In genomic region chr11:131579932-131580387, GRCh38 we compare ENCODE assay signal across 10 cellular contexts.
DNase-seq lines count a peak whose midpoint lies in the region; ATAC-seq and TF ChIP-seq lines count a peak whose summit lies in the region.
"Had no signal": no experiment of that assay in that cellular context is flagged by ENCODE, and none has a peak within 500 bp of the region (broad histone marks: within the 10 kb centered on the region; RNA-seq: fewer than 3 reads in every experiment).

No MANE protein-coding gene starts in this region.

- H3K4me1 Mint-ChIP-seq in GM23338, result peaks cover 46% of the 10 kb centered on the region
- no peaks in the 10 kb centered on the region for H3K4me1 Mint-ChIP-seq in natural killer cell
- H3K4me1 Mint-ChIP-seq: B cell had no signal

- H3K27ac ChIP-seq in GM23338 (ENCODE audit: low read depth), result no peak overlapping the region
- H3K27ac ChIP-seq: ovary had no signal

- no peak overlapping the region for H3K27ac Mint-ChIP-seq in GM23338
- no peak overlapping the region for H3K27ac Mint-ChIP-seq in natural killer cell
- H3K27ac Mint-ChIP-seq: B cell had no signal

- no peak overlapping the region for H3K4me2 ChIP-seq in GM23338

- H3K4me3 ChIP-seq in GM23338 (no peak overlapping the region), epithelial cell of proximal tubule (ENCODE audit: low read depth, low read length) (no peak overlapping the region)
- H3K4me3 ChIP-seq: ovary had no signal

- intact Hi-C loops in natural killer cell (cut with micrococcal nuclease), result no loop called here

- H3K27me3 ChIP-seq in GM23338 (ENCODE audit: insufficient read depth), result no peaks in the 10 kb centered on the region
- H3K27me3 ChIP-seq: ovary had no signal

- TF ChIP-seq CTCF in GM23338 (conservative IDR thresholded peaks at IDR 0.05; ENCODE audit: low read depth in 2 of 2) (peak; percentile 65 to 82), epithelial cell of proximal tubule (conservative IDR thresholded peaks at IDR 0.05; ENCODE audit: low read depth, low read length) (peak; percentile 69), natural killer cell (IDR thresholded peaks at IDR 0.05) (no peak)

- no peaks in the 10 kb centered on the region for H3K9me3 Mint-ChIP-seq in GM23338
- no peaks in the 10 kb centered on the region for H3K9me3 Mint-ChIP-seq in natural killer cell

- H3K4me3 Mint-ChIP-seq in GM23338, result no peak overlapping the region
- no peak overlapping the region for H3K4me3 Mint-ChIP-seq in natural killer cell
- H3K4me3 Mint-ChIP-seq: B cell had no signal

- no peak overlapping the region for H2AFZ ChIP-seq in GM23338

- H3K36me3 Mint-ChIP-seq in GM23338 (ENCODE audit: low read depth), result no peaks in the 10 kb centered on the region
- H3K36me3 Mint-ChIP-seq in natural killer cell, result no peaks in the 10 kb centered on the region

- H3K27me3 Mint-ChIP-seq in GM23338 (ENCODE audit: insufficient read depth, low read depth, poor library complexity), result peaks cover 10% of the 10 kb centered on the region
- peaks cover 6 to 11% of the 10 kb centered on the region in 2 donors for H3K27me3 Mint-ChIP-seq in natural killer cell (ENCODE audit: low read depth in 2 of 2)

- DNase-seq in DMS53 (lab: John Stamatoyannopoulos, UW), result peak; percentile 41
- no peak for DNase-seq in DMS53 treated with DMSO at 0.1 percent for 48 hours (lab: John Stamatoyannopoulos, UW; ENCODE audit: unreplicated experiment)
- DNase-seq in GM23338 (ENCODE audit: low spot score), result peak; percentile 87
- DNase-seq in NCI-H526 (lab: John Stamatoyannopoulos, UW), result peak; percentile 83 to 92
- DNase-seq in epithelial cell of proximal tubule (ENCODE audit: low read depth), result no peak
- peak; percentile 63 for DNase-seq in superior temporal gyrus (ENCODE audit: extremely low spot score)
- no peak for DNase-seq in natural killer cell
- DNase-seq in SKM-1 treated with dmso at 0.1 percent for 144 hours (lab: John Stamatoyannopoulos, UW; ENCODE audit: unreplicated experiment), result no peak

- H3K4me1 ChIP-seq in GM23338 (ENCODE audit: insufficient read depth), result peaks cover 29% of the 10 kb centered on the region

- H3K36me3 ChIP-seq in GM23338 (ENCODE audit: insufficient read depth), result no peaks in the 10 kb centered on the region
- H3K36me3 ChIP-seq: ovary had no signal

- H3K79me2 ChIP-seq in GM23338 (replicated peaks; ENCODE audit: insufficient read depth), result no peaks in the 10 kb centered on the region

- H3K9me2 ChIP-seq in GM23338 (ENCODE audit: insufficient read depth), result no peaks in the 10 kb centered on the region

- H4K20me1 ChIP-seq in GM23338 (replicated peaks; ENCODE audit: insufficient read depth), result peaks cover 3% of the 10 kb centered on the region; the same call in 1 of the 2 replicates

- no peaks in the 10 kb centered on the region for H3F3A ChIP-seq in GM23338 (replicated peaks; ENCODE audit: low read depth)

- peak; percentile 92 for ATAC-seq in GM23338
- no peak for ATAC-seq in natural killer cell

TF ChIP-seq in GM23338, 12 proteins besides CTCF, POLR2A, EP300 and RAD21:
- TF ChIP-seq ZNF114 (CRISPR knock-in tag; IDR thresholded peaks at IDR 0.05) (no peak), JUNB (IDR thresholded peaks at IDR 0.05; ENCODE audit: unreplicated experiment) (no peak), ETS1 (IDR thresholded peaks at IDR 0.05) (no peak), EZH2phosphoT487 (IDR thresholded peaks at IDR 0.05; ENCODE audit: unreplicated experiment) (no peak), STAT1 (IDR thresholded peaks at IDR 0.05; ENCODE audit: unreplicated experiment) (no peak), REST (IDR thresholded peaks at IDR 0.05; ENCODE audit: unreplicated experiment) (no peak), NANOG (IDR thresholded peaks at IDR 0.05; ENCODE audit: borderline replicate concordance) (no peak), CREB1 (CRISPR knock-in tag; IDR thresholded peaks at IDR 0.05; ENCODE audit: low read depth) (no peak)

Comparison
In these comparisons a context has a peak if more than half of its experiments do, and no peak if none do; other contexts are left out.
1. DNase-seq: peak in DMS53 (single experiment), GM23338 (single experiment), NCI-H526 (2 of 2) and superior temporal gyrus (single experiment); none in DMS53 treated with DMSO at 0.1 percent for 48 hours (single experiment), epithelial cell of proximal tubule (single experiment), natural killer cell (single experiment) and SKM-1 treated with dmso at 0.1 percent for 144 hours (single experiment).